In genomic region chr22:36067237-36067558, GRCh38 we compare ENCODE assay signal across 16 cellular contexts. TPM values are rescaled to one million over a fixed set of nuclear protein-coding genes. Genes with fewer than 3 reads are reported as not detected.
DNase-seq lines count a peak whose midpoint lies in the region; ATAC-seq and TF ChIP-seq lines count a peak whose summit lies in the region.
"Had no signal": no experiment of that assay in that cellular context is flagged by ENCODE, and none has a peak within 500 bp of the region (broad histone marks: within the 10 kb centered on the region; RNA-seq: fewer than 3 reads in every experiment).

No MANE protein-coding gene starts in this region.

- CTCF ChIA-PET in MCF 10A (lab: Yijun Ruan, JAX) = interaction anchor here (0.6 to 3.2 kb wide), 16 partner anchors 9 to 440 kb away, joined by 3 to 64 read pairs (median 6); no protein-coding TSS in a partner anchor

- TF ChIP-seq POLR2A in breast epithelium (IDR thresholded peaks at IDR 0.05) = no peak

- H3K4me1 Mint-ChIP-seq in MCF 10A (ENCODE audit: insufficient read depth, unreplicated experiment) = no peaks in the 10 kb centered on the region
- H3K4me1 Mint-ChIP-seq in nephron = peaks cover 20% of the 10 kb centered on the region

- no peak overlapping the region for H3K4me3 Mint-ChIP-seq in MCF 10A (ENCODE audit: unreplicated experiment)
- peak overlapping the region; percentile 31 to 52 (median 48) for H3K4me3 Mint-ChIP-seq in nephron

- H3K27me3 ChIP-seq in breast epithelium = no peaks in the 10 kb centered on the region

- no peaks in the 10 kb centered on the region for H3K9me3 ChIP-seq in breast epithelium
- H3K9me3 ChIP-seq: HAP-1 had no signal

- H3K4me1 ChIP-seq in breast epithelium = no peaks in the 10 kb centered on the region

- no peak overlapping the region for H3K4me3 ChIP-seq in breast epithelium
- H3K4me3 ChIP-seq: GM12878, HAP-1 had no signal

- BruUV-seq in MCF 10A (replicated peaks; lab: Mats Ljungman, UMichigan) = no TSS peak

- TF ChIP-seq CTCF in MCF 10A (IDR thresholded peaks at IDR 0.05; ENCODE audit: unreplicated experiment) (no peak), breast epithelium (IDR thresholded peaks at IDR 0.05) (no peak), nephron (IDR thresholded peaks at IDR 0.05; ENCODE audit: unreplicated experiment in 3 of 3) (no peak)

- DNase-seq in MCF 10A (ENCODE audit: unreplicated experiment) (no peak), breast epithelium (ENCODE audit: low spot score in 2 of 2) (no peak), SK-N-DZ (ENCODE audit: low spot score) (peak; percentile 73), NCI-H2029 treated with DMSO at 0.1 percent for 48 hours (lab: John Stamatoyannopoulos, UW) (no peak)
- DNase-seq: 8988T; AML-193; C1 segment of cervical spinal cord; CD4-positive, alpha-beta memory T cell; DMS79; GOT3 had no signal

- no peaks in the 10 kb centered on the region for H3K9me3 Mint-ChIP-seq in MCF 10A (ENCODE audit: unreplicated experiment)
- H3K9me3 Mint-ChIP-seq in nephron = peaks cover 2% of the 10 kb centered on the region
- H3K9me3 Mint-ChIP-seq: CD4-positive, alpha-beta memory T cell; IgD-negative memory B cell had no signal

- ATAC-seq in HG03139 (IDR thresholded peaks at IDR 0.05; ENCODE audit: unreplicated experiment) = no peak
- no peak for ATAC-seq in activated CD4-positive, CD25-positive, alpha-beta regulatory T cell treated with anti-CD3 and anti-CD28 coated beads, Interleukin-2, amount 50 U/mL, for 24 hours
- ATAC-seq: GM12878 had no signal

- H3K27me3 Mint-ChIP-seq in MCF 10A (ENCODE audit: insufficient read depth, unreplicated experiment) = no peaks in the 10 kb centered on the region
- no peaks in the 10 kb centered on the region for H3K27me3 Mint-ChIP-seq in nephron (ENCODE audit: low read depth)

- POLR2A ChIA-PET in MCF 10A (lab: Yijun Ruan, JAX) = interaction anchor here (3.0 kb wide), 1 partner anchor 39 kb away, joined by 21 read pairs; the partner anchor contains the start of gene RBFOX2

- no peak overlapping the region for H3K27ac ChIP-seq in breast epithelium

- H3K27ac Mint-ChIP-seq in MCF 10A (ENCODE audit: low read depth, unreplicated experiment) (peak overlapping the region; percentile 61), nephron (peak overlapping the region in 2 of 3 experiments; percentile 21 to 38)
- H3K27ac Mint-ChIP-seq: CD4-positive, alpha-beta memory T cell; IgD-negative memory B cell had no signal

- no peaks in the 10 kb centered on the region for H3K36me3 ChIP-seq in breast epithelium
- H3K36me3 ChIP-seq: HAP-1 had no signal

- intact Hi-C loops in MCF 10A (cut with micrococcal nuclease) = loop anchor here (5.0 kb wide), 3 partner anchors 40 to 440 kb away; partner anchors contain the start of gene RBFOX2
- intact Hi-C loops in breast epithelium (cut with DNase I; ENCODE audit: low total_unique reads) = no loop called here

- no peaks in the 10 kb centered on the region for H3K36me3 Mint-ChIP-seq in MCF 10A (ENCODE audit: insufficient read depth, unreplicated experiment)
- H3K36me3 Mint-ChIP-seq in nephron (ENCODE audit: low read depth) = no peaks in the 10 kb centered on the region
- H3K36me3 Mint-ChIP-seq: CD4-positive, alpha-beta memory T cell; IgD-negative memory B cell had no signal

RNA-seq across cellular contexts. Expression of gene RBFOX2, which starts 38.6 kb away (rescaled TPM):
- 89.4 and 92.0 TPM in 2 replicates for total RNA-seq in MCF 10A (2022)
- total RNA-seq in breast epithelium = 10 to 100 TPM; 63.4 to 97.3 (median 85.5) TPM
- polyA plus RNA-seq in SK-N-DZ (2014; cell fraction: cytosol; rRNA removed) = 77.5 and 99.4 TPM in 2 replicates
- polyA plus RNA-seq in SK-N-DZ (2014; cell fraction: nucleus; rRNA removed) = 86.4 and 105 TPM in 2 replicates
- polyA plus RNA-seq: IgD-negative memory B cell had no signal
